ENCODE assay signal across 11 cellular contexts in genomic region chr10:30820282-30820991, GRCh38.
A peak's percentile ranks its signal among the peaks of the same experiment; 100 is the strongest.
DNase-seq lines count a peak whose midpoint lies in the region; ATAC-seq, FAIRE-seq and TF ChIP-seq lines count a peak whose summit lies in the region.
"Had no signal": no experiment of that assay in that cellular context is flagged by ENCODE, and none has a peak within 500 bp of the region (broad histone marks: within the 10 kb centered on the region; RNA-seq: fewer than 3 reads in every experiment).

No MANE protein-coding gene starts in this region.

- intact Hi-C loops in adrenal gland (cut with DNase I) = no loop called here
- intact Hi-C loops in Right ventricle myocardium inferior (cut with DNase I) = no loop called here
- intact Hi-C loops in sciatic nerve (cut with DNase I) = no loop called here
- intact Hi-C loops in CD14-positive monocyte (cut with micrococcal nuclease) = no loop called here

- H3K27me3 ChIP-seq in adrenal gland = no peaks in the 10 kb centered on the region

- H3K4me3 Mint-ChIP-seq in CD14-positive monocyte = no peak overlapping the region
- H3K4me3 Mint-ChIP-seq: activated CD4-positive, alpha-beta T cell treated with anti-CD3 and anti-CD28 coated beads, Interleukin-2, amount 10 ng/mL, durations not matched to agents 7 days and 5 days; CD4-positive, alpha-beta T cell had no signal

- no peaks in the 10 kb centered on the region for H3K36me3 Mint-ChIP-seq in CD14-positive monocyte

- no peaks in the 10 kb centered on the region for H3K4me1 ChIP-seq in adrenal gland (replicated peaks in 1 of 2)

- peak; percentile 11 for FAIRE-seq in D721Med (lab: Jason Lieb, UNC)

- TF ChIP-seq CTCF in D721Med (IDR thresholded peaks at IDR 0.05; ENCODE audit: insufficient read depth, missing control alignments) (no peak), adrenal gland (IDR thresholded peaks at IDR 0.05) (no peak), CD14-positive monocyte (IDR thresholded peaks at IDR 0.05) (no peak)

- H3K36me3 ChIP-seq in adrenal gland (replicated peaks in 1 of 2) = no peaks in the 10 kb centered on the region

- H3K9me3 ChIP-seq in adrenal gland (replicated peaks in 1 of 3) = no peaks in the 10 kb centered on the region

- no peak for TF ChIP-seq POLR2A in adrenal gland (IDR thresholded peaks at IDR 0.05)

- WGBS in adrenal gland, 4 donors = 51 to 71% (median 64%) methylated on average over 10 of the region's 10 CpGs

- peak overlapping the region in 1 of 7 donors; percentile 30 for H3K27ac Mint-ChIP-seq in CD14-positive monocyte
- H3K27ac Mint-ChIP-seq: activated CD4-positive, alpha-beta T cell treated with anti-CD3 and anti-CD28 coated beads, Interleukin-2, amount 10 ng/mL, durations not matched to agents 7 days and 5 days; CD4-positive, alpha-beta T cell had no signal

- DNase-seq in D721Med (ENCODE audit: insufficient read length, low spot score) = no peak
- DNase-seq in adrenal gland = no peak
- DNase-seq in Right ventricle myocardium inferior (ENCODE audit: missing footprints) = no peak
- DNase-seq in sciatic nerve (ENCODE audit: low spot score) = peak; percentile 10
- no peak for DNase-seq in activated CD4-positive, alpha-beta T cell treated with anti-CD3 and anti-CD28 coated beads for 1 hour
- DNase-seq in C1 segment of cervical spinal cord (lab: John Stamatoyannopoulos, UW) = no peak
- DNase-seq in CD14-positive monocyte (ENCODE audit: low spot score) = no peak
- DNase-seq: activated CD4-positive, alpha-beta T cell treated with anti-CD3 and anti-CD28 coated beads, Interleukin-2, amount 10 ng/mL, durations not matched to agents 7 days and 5 days; CD4-positive, alpha-beta T cell; NCI-H1436 treated with DMSO at 0.1 percent for 48 hours had no signal

- H3K27ac ChIP-seq in adrenal gland = peak overlapping the region in 3 of 5 donors; percentile 5 to 66 (median 55)

- peaks cover 1 to 2% (median 2%) of the 10 kb centered on the region in 3 donors for H3K27me3 Mint-ChIP-seq in CD14-positive monocyte (ENCODE audit: low read depth in 3 of 3)
- H3K27me3 Mint-ChIP-seq: activated CD4-positive, alpha-beta T cell treated with anti-CD3 and anti-CD28 coated beads, Interleukin-2, amount 10 ng/mL, durations not matched to agents 7 days and 5 days; CD4-positive, alpha-beta T cell had no signal

- peaks cover 24% of the 10 kb centered on the region for H3K4me1 Mint-ChIP-seq in CD14-positive monocyte
- H3K4me1 Mint-ChIP-seq: activated CD4-positive, alpha-beta T cell treated with anti-CD3 and anti-CD28 coated beads, Interleukin-2, amount 10 ng/mL, durations not matched to agents 7 days and 5 days had no signal

- ATAC-seq in Right ventricle myocardium inferior (peak; percentile 14), sciatic nerve (peak; percentile 27), GM18498 (IDR thresholded peaks at IDR 0.05; ENCODE audit: unreplicated experiment) (no peak)

- H3K9me3 Mint-ChIP-seq in CD14-positive monocyte = peaks cover 0 to 3% (median 0%) of the 10 kb centered on the region in 7 donors
- H3K9me3 Mint-ChIP-seq: activated CD4-positive, alpha-beta T cell treated with anti-CD3 and anti-CD28 coated beads, Interleukin-2, amount 10 ng/mL, durations not matched to agents 7 days and 5 days; CD4-positive, alpha-beta T cell had no signal

- H3K4me3 ChIP-seq in adrenal gland = no peak overlapping the region
